In the genomic region with DNA sequence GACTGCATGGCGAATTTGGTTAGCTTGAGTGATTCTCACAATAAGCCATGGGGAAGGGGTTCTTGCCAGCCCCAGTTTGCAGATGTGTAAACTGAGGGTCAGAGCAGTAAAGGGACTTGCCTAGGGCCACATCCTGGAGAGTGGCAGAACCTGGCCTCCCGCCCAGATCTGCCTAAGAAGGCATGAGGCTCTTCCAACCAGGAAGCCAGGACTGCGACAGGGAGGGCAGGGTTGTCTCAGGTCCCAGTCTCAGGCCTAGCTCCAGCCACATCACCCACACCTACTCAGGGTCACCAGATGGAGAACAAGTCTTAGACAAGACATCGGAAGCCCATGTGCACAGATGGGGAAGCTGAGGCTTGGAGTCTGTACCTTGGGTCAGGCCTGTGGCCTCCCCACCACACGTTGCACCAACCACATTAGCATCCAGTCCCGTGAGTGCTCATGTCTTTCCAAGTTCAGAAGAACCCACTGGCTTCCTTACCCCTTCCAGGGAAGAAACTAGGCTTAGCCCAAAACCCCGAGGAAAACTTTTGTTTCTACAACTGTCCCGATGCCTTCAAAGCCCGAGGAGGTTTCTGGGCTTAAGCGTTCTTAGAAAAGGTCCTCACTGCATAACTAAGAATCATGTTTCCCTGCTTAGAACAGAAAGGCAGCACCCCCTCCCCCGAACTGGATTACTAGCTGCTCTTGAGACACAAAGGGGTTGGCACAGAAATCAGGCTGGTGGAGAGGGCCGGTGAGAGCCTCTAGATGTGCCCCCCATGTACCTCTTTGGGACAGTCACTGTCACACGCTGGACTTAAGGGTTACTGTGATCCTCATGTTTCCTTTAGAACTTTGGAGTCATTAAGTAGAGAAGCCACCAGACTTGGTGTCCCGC, we compare ENCODE assay signal across 8 cellular contexts. TPM values are rescaled to one million over a fixed set of nuclear protein-coding genes. Genes with fewer than 3 reads are reported as not detected.
DNase-seq lines count a peak whose midpoint lies in the region; ATAC-seq and TF ChIP-seq lines count a peak whose summit lies in the region.

No MANE protein-coding gene starts in this region.

- ATAC-seq in GM19351 (IDR thresholded peaks at IDR 0.05; ENCODE audit: unreplicated experiment): no peak
- ATAC-seq in GM21447 (IDR thresholded peaks at IDR 0.05; ENCODE audit: unreplicated experiment): no peak
- no peak for ATAC-seq in GM18520 (IDR thresholded peaks at IDR 0.05; ENCODE audit: unreplicated experiment)

- H2AFZ ChIP-seq in osteoblast (ENCODE audit: low read length): no peak overlapping the region

- no peaks in the 10 kb centered on the region for H4K20me1 ChIP-seq in osteoblast (ENCODE audit: insufficient read depth, low read length)

- H3K4me1 ChIP-seq in NT2/D1 (ENCODE audit: insufficient read depth, insufficient read length): peaks cover 29% of the 10 kb centered on the region
- H3K4me1 ChIP-seq in osteoblast (ENCODE audit: insufficient read depth, low read length): no peaks in the 10 kb centered on the region

- H3K9me3 ChIP-seq in NT2/D1 (ENCODE audit: insufficient read depth, low read length) (no peaks in the 10 kb centered on the region), osteoblast (ENCODE audit: low read depth, low read length) (no peaks in the 10 kb centered on the region)

- DNase-seq in GM06990 (ENCODE audit: extremely low read depth, insufficient read length): peak; percentile 58
- DNase-seq in NT2/D1 (ENCODE audit: low read depth, low spot score): no peak
- peak; percentile 21 for DNase-seq in dermis blood vessel endothelial cell
- DNase-seq in osteoblast (ENCODE audit: insufficient read length, low spot score, missing footprints): peak; percentile 60
- no peak for DNase-seq in stimulated activated CD4-positive, alpha-beta T cell treated with anti-CD3 and anti-CD28 coated beads, Interleukin-4, amount 100 ng/mL, for 24 hours

- peak overlapping the region; percentile 63 for H3K9ac ChIP-seq in NT2/D1 (ENCODE audit: insufficient read length, low read depth)

- H3K27ac ChIP-seq in osteoblast (ENCODE audit: low read depth, low read length): no peak overlapping the region

- H3K4me3 ChIP-seq in GM06990 (replicated peaks; ENCODE audit: low read depth, low read length) (peak overlapping the region; percentile 75), NT2/D1 (ENCODE audit: insufficient read length, low read depth) (no peak overlapping the region), osteoblast (ENCODE audit: insufficient read depth, low read length) (no peak overlapping the region)

- TF ChIP-seq CTCF in GM06990 (IDR thresholded peaks at IDR 0.05; ENCODE audit: insufficient read depth, low read length, poor library complexity, severe bottlenecking) (no peak), osteoblast (IDR thresholded peaks at IDR 0.05; ENCODE audit: extremely low read depth, low read depth, low read length) (no peak)

- no peaks in the 10 kb centered on the region for H3K36me3 ChIP-seq in GM06990 (ENCODE audit: control insufficient read depth, insufficient read depth, low read length)
- no peaks in the 10 kb centered on the region for H3K36me3 ChIP-seq in NT2/D1 (ENCODE audit: insufficient read depth, insufficient read length, low read length)
- no peaks in the 10 kb centered on the region for H3K36me3 ChIP-seq in osteoblast (ENCODE audit: insufficient read depth, low read length)

- H3K79me2 ChIP-seq in osteoblast (ENCODE audit: insufficient read depth, low read length): no peaks in the 10 kb centered on the region

- H3K27me3 ChIP-seq in GM06990 (replicated peaks; ENCODE audit: control insufficient read depth, insufficient read depth, low read length): no peaks in the 10 kb centered on the region
- H3K27me3 ChIP-seq in NT2/D1 (ENCODE audit: insufficient read depth, insufficient read length): peaks cover 17% of the 10 kb centered on the region
- H3K27me3 ChIP-seq in osteoblast (ENCODE audit: insufficient read depth, low read length): no peaks in the 10 kb centered on the region

- no peak overlapping the region for H3K4me2 ChIP-seq in osteoblast (ENCODE audit: insufficient read depth, low read length)

RNA-seq across cellular contexts. Expression of a gene that starts 2.3 kb away (rescaled TPM):
- 9.9 and 12.4 TPM in 2 replicates for total RNA-seq in dermis blood vessel endothelial cell
- 0.36 and 0.59 TPM in 2 replicates for total RNA-seq in osteoblast

RNA-seq across cellular contexts. Expression of a gene that starts 15.5 kb away (rescaled TPM):
- total RNA-seq in dermis blood vessel endothelial cell (4.7 and 6.0 TPM in 2 replicates), osteoblast (16.3 and 18.0 TPM in 2 replicates)

Comparison
In these comparisons a context has a peak if more than half of its experiments do, and no peak if none do; other contexts are left out.
1. DNase-seq: peak in GM06990 (single experiment), dermis blood vessel endothelial cell (single experiment) and osteoblast (single experiment); none in NT2/D1 (single experiment) and stimulated activated CD4-positive, alpha-beta T cell treated with anti-CD3 and anti-CD28 coated beads, Interleukin-4, amount 100 ng/mL, for 24 hours (single experiment).